In the genomic region with DNA sequence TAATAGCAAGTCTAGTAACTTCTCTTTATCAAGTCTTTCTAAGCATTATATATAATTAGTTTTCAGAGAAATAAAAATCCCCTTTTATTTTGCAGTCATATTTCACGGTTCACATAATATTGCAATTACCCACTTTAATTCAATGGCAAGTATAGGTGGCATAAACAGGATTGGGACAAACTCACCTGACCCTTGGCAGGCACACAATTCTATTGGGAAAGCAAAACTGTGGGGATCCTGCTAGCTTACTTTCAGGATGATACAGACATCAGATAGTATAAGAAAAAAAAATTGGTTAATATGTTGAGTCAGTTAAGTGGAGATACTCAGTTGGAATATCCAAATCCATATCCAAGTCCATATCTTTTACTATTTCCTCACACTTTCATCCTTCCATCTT, we compare ENCODE assay signal across 20 cellular contexts.
DNase-seq lines count a peak whose midpoint lies in the region; ATAC-seq, FAIRE-seq and TF ChIP-seq lines count a peak whose summit lies in the region.
"Had no signal": no experiment of that assay in that cellular context is flagged by ENCODE, and none has a peak within 500 bp of the region (broad histone marks: within the 10 kb centered on the region; RNA-seq: fewer than 3 reads in every experiment).

No MANE protein-coding gene starts in this region.

- no peak for TF ChIP-seq POLR2A in HepG2 (IDR thresholded peaks at IDR 0.05; ENCODE audit: insufficient read depth in 1 of 2, low read depth in 2 of 2, low read length in 2 of 2)
- no peak for TF ChIP-seq POLR2A in right lobe of liver (IDR thresholded peaks at IDR 0.05)

- POLR2A ChIA-PET in HepG2 (lab: Yijun Ruan, JAX), result no interaction called here

- no peak for ATAC-seq in HepG2
- ATAC-seq in right lobe of liver, result peak in 3 of 4 donors; percentile 49 to 79 (median 51)
- ATAC-seq: CD8-positive, alpha-beta T cell had no signal

- H3K4me1 ChIP-seq in liver (ENCODE audit: control insufficient read depth in 4 of 4, insufficient read depth in 4 of 4, low read length in 3 of 4) (peaks cover 1 to 12% (median 4%) of the 10 kb centered on the region in 4 donors), HepG2 (ENCODE audit: insufficient read depth, low read length) (no peaks in the 10 kb centered on the region), right lobe of liver (peaks cover 0 to 10% (median 0%) of the 10 kb centered on the region in 4 donors)
- H3K4me1 ChIP-seq: Caco-2 had no signal

- H3K27me3 ChIP-seq in liver (ENCODE audit: control insufficient read depth in 4 of 4, insufficient read depth in 4 of 4, low read length in 3 of 4) (no peaks in the 10 kb centered on the region), HepG2 (ENCODE audit: control insufficient read depth in 1 of 2, insufficient read depth in 2 of 2, low read length in 2 of 2) (no peaks in the 10 kb centered on the region; a peak in 1 of 5 replicates), right lobe of liver (no peaks in the 10 kb centered on the region)
- H3K27me3 ChIP-seq: BLaER1 treated with 17β-estradiol and CSF1 and Interleukin-3, amounts not matched to agents 10 nM and 100 nM had no signal

- BruUV-seq in HepG2 (replicated peaks; lab: Mats Ljungman, UMichigan), result no TSS peak

- FAIRE-seq in HepG2 (lab: Jason Lieb, UNC), result no peak
- FAIRE-seq: D721Med, G401.6, GM12891, GM19239 had no signal

- CTCF ChIA-PET in HepG2 (lab: Yijun Ruan, JAX; ENCODE audit: low intra/inter-chr PET ratio, low total read pairs), result no interaction called here

- intact Hi-C loops in HepG2 (cut with micrococcal nuclease; ENCODE audit: unreplicated experiment), result loop anchor here (10.0 kb wide), 2 partner anchors 101 to 301 kb away; no protein-coding TSS in a partner anchor
- intact Hi-C loops in right lobe of liver (cut with DNase I), result loop anchor here in 1 of 2 donors (10.0 kb wide), 1 partner anchor 341 kb away; no protein-coding TSS in a partner anchor
- intact Hi-C loops in cardiac septum (cut with DNase I), result loop anchor here (5.0 to 10.0 kb wide), 2 partner anchors 341 to 663 kb away; no protein-coding TSS in a partner anchor

- TF ChIP-seq RAD21 in liver (IDR thresholded peaks at IDR 0.05), result peak; percentile 9 to 33
- no peak for TF ChIP-seq RAD21 in HepG2 (CRISPR knock-in tag; IDR thresholded peaks at IDR 0.05)

- no peak overlapping the region for H3K4me2 ChIP-seq in HepG2 (ENCODE audit: low read depth, low read length)
- H3K4me2 ChIP-seq: A549; BLaER1 treated with 17β-estradiol and CSF1 and Interleukin-3, amounts not matched to agents 10 nM and 100 nM had no signal

- no peak for TF ChIP-seq CTCF in liver (IDR thresholded peaks at IDR 0.05; ENCODE audit: low read depth, low read length, missing input control)
- no peak for TF ChIP-seq CTCF in HepG2 (CRISPR knock-in tag; IDR thresholded peaks at IDR 0.05)
- TF ChIP-seq CTCF in right lobe of liver (IDR thresholded peaks at IDR 0.05), result no peak

- no peak overlapping the region for H3K9ac ChIP-seq in liver (ENCODE audit: low read depth in 1 of 2, low read length in 2 of 2)
- no peak overlapping the region for H3K9ac ChIP-seq in HepG2 (ENCODE audit: insufficient read depth, low read depth, low read length)
- H3K9ac ChIP-seq: BLaER1 treated with 17β-estradiol and CSF1 and Interleukin-3, amounts not matched to agents 10 nM and 100 nM had no signal

- TF ChIP-seq EP300 in HepG2 (IDR thresholded peaks at IDR 0.05; ENCODE audit: low read depth in 2 of 2, low read length in 2 of 2) (no peak), HepG2 (CRISPR knock-in tag; IDR thresholded peaks at IDR 0.05; ENCODE audit: borderline replicate concordance) (no peak)

- no peaks in the 10 kb centered on the region for H3K79me2 ChIP-seq in HepG2 (ENCODE audit: insufficient read depth, low read length)

- no peaks in the 10 kb centered on the region for H3K36me3 ChIP-seq in liver (ENCODE audit: control insufficient read depth in 4 of 4, insufficient read depth in 3 of 4, low read depth in 1 of 4, low read length in 3 of 4)
- H3K36me3 ChIP-seq in HepG2 (replicated peaks in 1 of 2; ENCODE audit: control insufficient read depth in 1 of 2, insufficient read depth in 2 of 2, low read length in 2 of 2), result no peaks in the 10 kb centered on the region
- H3K36me3 ChIP-seq in right lobe of liver, result no peaks in the 10 kb centered on the region
- H3K36me3 ChIP-seq: BLaER1 treated with 17β-estradiol and CSF1 and Interleukin-3, amounts not matched to agents 10 nM and 100 nM had no signal

- no peak overlapping the region for H3K4me3 ChIP-seq in liver (ENCODE audit: low read depth in 1 of 3, low read length in 3 of 3)
- no peak overlapping the region for H3K4me3 ChIP-seq in HepG2 (replicated peaks in 1 of 3; ENCODE audit: insufficient read depth in 1 of 3, low read depth in 2 of 3, low read length in 3 of 3)
- H3K4me3 ChIP-seq in right lobe of liver, result no peak overlapping the region
- H3K4me3 ChIP-seq: A549; BLaER1 treated with 17β-estradiol and CSF1 and Interleukin-3, amounts not matched to agents 10 nM and 100 nM had no signal

- 67% methylated on average over 1 of the region's 1 CpG for WGBS in liver
- WGBS in HepG2 (ENCODE audit: low lambda C conversion rate), result 51% methylated on average over 1 of the region's 1 CpG
- WGBS in right lobe of liver (ENCODE audit: insufficient coverage, low coverage, low lambda C conversion rate, missing lambda C conversion rate), result 44% methylated on average over 1 of the region's 1 CpG

- DNase-seq in HepG2 (ENCODE audit: low spot score), result no peak
- no peak for DNase-seq in right lobe of liver
- no peak for DNase-seq in NCI-H2107 treated with DMSO at 0.1 percent for 48 hours (lab: John Stamatoyannopoulos, UW; ENCODE audit: unreplicated experiment)
- DNase-seq in cardiac septum (ENCODE audit: low spot score), result no peak
- DNase-seq: AML-193; Caco-2; Calu3; CD4-positive, alpha-beta T cell; CD8-positive, alpha-beta T cell; DMS79 treated with DMSO at 0.1 percent for 48 hours; GF-D8 had no signal

- in situ Hi-C loops in HepG2 (cut with HindIII; ENCODE audit: extremely low pct_ligation_motif_present, low pct_unique_long_range_greater_than_20kb), result no loop called here

- no peak overlapping the region for H3K27ac ChIP-seq in liver (ENCODE audit: low read depth in 1 of 2, low read length in 2 of 2)
- no peak overlapping the region for H3K27ac ChIP-seq in HepG2 (ENCODE audit: extremely low read length, insufficient read depth, low read length)
- H3K27ac ChIP-seq in right lobe of liver, result peak overlapping the region in 1 of 3 donors; percentile 21
- H3K27ac ChIP-seq: 22Rv1; BLaER1 treated with 17β-estradiol and CSF1 and Interleukin-3, amounts not matched to agents 10 nM and 100 nM; C4-2B had no signal

- peaks cover 0 to 2% (median 0%) of the 10 kb centered on the region in 4 donors for H3K9me3 ChIP-seq in liver (ENCODE audit: control insufficient read depth in 4 of 4, low read length in 3 of 4)
- peaks cover 11% of the 10 kb centered on the region for H3K9me3 ChIP-seq in HepG2 (ENCODE audit: low read length)
- H3K9me3 ChIP-seq in right lobe of liver, result no peaks in the 10 kb centered on the region

- no peaks in the 10 kb centered on the region for H4K20me1 ChIP-seq in HepG2 (ENCODE audit: insufficient read depth, low read length)
- H4K20me1 ChIP-seq: BLaER1 treated with 17β-estradiol and CSF1 and Interleukin-3, amounts not matched to agents 10 nM and 100 nM had no signal

- no peak overlapping the region for H2AFZ ChIP-seq in HepG2 (ENCODE audit: low read length)

TF ChIP-seq in liver, 16 proteins besides CTCF, POLR2A, EP300 and RAD21 (continues in another document):
- TF ChIP-seq RXRA (IDR thresholded peaks at IDR 0.05), result peak in 1 of 2 donors; percentile 55
- TF ChIP-seq, protein P1, sequence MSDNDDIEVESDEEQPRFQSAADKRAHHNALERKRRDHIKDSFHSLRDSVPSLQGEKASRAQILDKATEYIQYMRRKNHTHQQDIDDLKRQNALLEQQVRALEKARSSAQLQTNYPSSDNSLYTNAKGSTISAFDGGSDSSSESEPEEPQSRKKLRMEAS (IDR thresholded peaks at IDR 0.05), result no peak

TF ChIP-seq in HepG2, 621 proteins besides CTCF, POLR2A, EP300 and RAD21 (continues in another document):
- TF ChIP-seq, protein P2, sequence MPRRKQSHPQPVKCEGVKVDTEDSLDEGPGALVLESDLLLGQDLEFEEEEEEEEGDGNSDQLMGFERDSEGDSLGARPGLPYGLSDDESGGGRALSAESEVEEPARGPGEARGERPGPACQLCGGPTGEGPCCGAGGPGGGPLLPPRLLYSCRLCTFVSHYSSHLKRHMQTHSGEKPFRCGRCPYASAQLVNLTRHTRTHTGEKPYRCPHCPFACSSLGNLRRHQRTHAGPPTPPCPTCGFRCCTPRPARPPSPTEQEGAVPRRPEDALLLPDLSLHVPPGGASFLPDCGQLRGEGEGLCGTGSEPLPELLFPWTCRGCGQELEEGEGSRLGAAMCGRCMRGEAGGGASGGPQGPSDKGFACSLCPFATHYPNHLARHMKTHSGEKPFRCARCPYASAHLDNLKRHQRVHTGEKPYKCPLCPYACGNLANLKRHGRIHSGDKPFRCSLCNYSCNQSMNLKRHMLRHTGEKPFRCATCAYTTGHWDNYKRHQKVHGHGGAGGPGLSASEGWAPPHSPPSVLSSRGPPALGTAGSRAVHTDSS (CRISPR knock-in tag; conservative IDR thresholded peaks at IDR 0.05), result no peak
- TF ChIP-seq PAF1 (CRISPR knock-in tag; IDR thresholded peaks at IDR 0.05) (no peak), ZNF629 (CRISPR knock-in tag; conservative IDR thresholded peaks at IDR 0.05) (no peak)
